ENCODE assay signal across 8 cellular contexts in the genomic region with DNA sequence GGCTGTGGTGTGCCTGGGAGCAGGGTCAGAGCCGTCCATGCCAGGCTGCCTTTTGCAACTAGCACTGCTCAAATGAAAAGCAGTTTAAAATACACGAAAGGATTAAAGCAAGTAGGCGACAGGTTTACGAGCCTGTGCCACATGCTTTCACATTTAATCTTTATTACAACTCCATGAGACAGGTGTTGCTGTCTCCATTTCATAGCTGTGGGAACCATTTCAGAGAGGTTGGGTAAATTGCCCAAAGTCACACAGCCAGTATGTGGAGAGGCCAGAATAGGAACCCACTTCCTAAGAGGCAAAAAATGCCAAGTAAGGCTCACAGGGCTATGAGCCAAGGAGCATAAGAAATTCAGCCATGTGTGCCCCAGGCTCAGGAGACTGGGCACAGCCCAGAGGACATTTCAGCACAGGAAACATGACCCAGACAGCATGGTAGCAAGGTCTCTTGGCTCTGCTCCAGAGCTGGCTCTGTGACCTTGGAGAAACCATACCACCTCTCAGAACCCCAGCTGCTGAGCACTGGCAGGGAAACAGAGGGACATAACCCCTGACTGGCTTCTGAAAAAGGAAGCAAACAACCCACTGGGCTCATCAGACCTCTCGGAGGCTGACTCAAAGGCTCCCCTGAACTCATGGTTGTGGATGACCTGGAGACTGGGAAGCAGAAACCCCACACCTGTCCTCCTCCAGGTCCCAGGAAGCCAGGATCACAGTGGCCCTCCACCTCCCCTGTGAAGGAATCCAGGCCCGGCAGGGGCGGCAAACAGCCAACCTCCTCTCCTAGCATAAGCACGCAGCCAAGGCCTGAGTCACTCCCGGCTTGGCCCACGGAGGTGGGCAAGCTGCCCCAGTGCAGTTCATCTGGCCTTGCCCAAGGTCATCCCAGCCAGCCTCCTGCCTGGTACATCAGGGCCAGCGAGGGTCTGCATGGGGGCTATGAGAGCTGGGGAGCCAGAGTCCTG. TPM values are rescaled to one million over a fixed set of nuclear protein-coding genes. Genes with fewer than 3 reads are reported as not detected.
DNase-seq lines count a peak whose midpoint lies in the region; ATAC-seq and TF ChIP-seq lines count a peak whose summit lies in the region.

No MANE protein-coding gene starts in this region.

- H3K27ac ChIP-seq in skeletal muscle tissue (ENCODE audit: low read depth, low read length): peak overlapping the region; percentile 97

- peak overlapping the region; percentile 63 to 89 (median 68) for H3K9ac ChIP-seq in skeletal muscle tissue (ENCODE audit: low read depth in 1 of 3, low read length in 3 of 3)

- ATAC-seq in left ventricle myocardium superior (peak; percentile 64), GM21390 (IDR thresholded peaks at IDR 0.05; ENCODE audit: unreplicated experiment) (no peak), HG02642 (IDR thresholded peaks at IDR 0.05; ENCODE audit: poor library complexity, unreplicated experiment) (no peak), GM18517 (IDR thresholded peaks at IDR 0.05; ENCODE audit: unreplicated experiment) (no peak)

- intact Hi-C loops in left ventricle myocardium superior (cut with micrococcal nuclease): loop anchor here (10.0 kb wide), 2 partner anchors 65 to 105 kb away; a partner anchor contains a TSS

- no peaks in the 10 kb centered on the region for H3K9me3 ChIP-seq in skeletal muscle tissue (ENCODE audit: control insufficient read depth in 3 of 3, low read length in 3 of 3)

- in situ Hi-C loops in astrocyte of the cerebellum (cut with HindIII; ENCODE audit: low sequenced_read_pairs): no loop called here

- no peaks in the 10 kb centered on the region for H3K27me3 ChIP-seq in skeletal muscle tissue (ENCODE audit: control insufficient read depth in 3 of 3, insufficient read depth in 3 of 3, low read length in 3 of 3)

- DNase-seq in GM04504 (ENCODE audit: low read depth) (peak; percentile 86), astrocyte of the cerebellum (ENCODE audit: low read depth) (peak; percentile 78), left ventricle myocardium superior (peak; percentile 93)
- DNase-seq in activated naive CD4-positive, alpha-beta T cell (lab: John Stamatoyannopoulos, UW): no peak

- peaks cover 0 to under 1% (median 0%) of the 10 kb centered on the region in 3 donors for H3K36me3 ChIP-seq in skeletal muscle tissue (ENCODE audit: control insufficient read depth in 3 of 3, insufficient read depth in 3 of 3, low read length in 3 of 3)

- no peak for TF ChIP-seq CTCF in astrocyte of the cerebellum (IDR thresholded peaks at IDR 0.05; ENCODE audit: low read depth, low read length, missing control alignments)

- H3K4me1 ChIP-seq in skeletal muscle tissue (ENCODE audit: control insufficient read depth in 3 of 3, insufficient read depth in 3 of 3, low read length in 3 of 3): peaks cover 66 to 77% (median 75%) of the 10 kb centered on the region in 3 donors

- H3K4me3 ChIP-seq in astrocyte of the cerebellum (ENCODE audit: low read depth, low read length): no peak overlapping the region
- H3K4me3 ChIP-seq in skeletal muscle tissue (ENCODE audit: low read length in 3 of 3): peak overlapping the region; percentile 31 to 45 (median 32)

RNA-seq across cellular contexts. Expression of a gene that starts 40.3 kb away (rescaled TPM):
- total RNA-seq in left ventricle myocardium superior (86.3 TPM), skeletal muscle tissue (10.4 TPM)

Comparison
In these comparisons a context has a peak if more than half of its experiments do, and no peak if none do; other contexts are left out.
1. DNase-seq: peak in GM04504 (single experiment), astrocyte of the cerebellum (single experiment) and left ventricle myocardium superior (single experiment); none in activated naive CD4-positive, alpha-beta T cell (0 of 4).